16 cellular contexts compared by ENCODE assay signal in the genomic region with DNA sequence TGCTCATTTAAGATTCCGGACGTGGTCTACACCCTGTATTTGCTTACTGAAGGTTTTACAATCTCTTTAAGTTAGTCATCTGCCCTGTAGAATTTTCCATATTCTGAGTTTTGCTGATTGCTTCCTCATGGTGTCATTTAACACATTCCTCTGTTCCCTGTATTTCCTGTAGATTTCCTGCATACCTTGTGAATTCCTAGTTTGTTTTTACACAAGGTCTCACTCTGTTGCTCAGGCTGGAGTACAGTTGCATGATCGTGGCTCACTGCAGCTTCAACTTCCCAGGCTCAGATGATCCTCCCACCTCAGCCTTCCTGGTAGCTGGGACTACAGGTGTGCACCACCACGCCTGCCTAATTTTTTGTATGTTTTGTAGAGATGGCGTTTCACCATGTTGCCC.
DNase-seq lines count a peak whose midpoint lies in the region; ATAC-seq, FAIRE-seq and TF ChIP-seq lines count a peak whose summit lies in the region.
"Had no signal": no experiment of that assay in that cellular context is flagged by ENCODE, and none has a peak within 500 bp of the region (broad histone marks: within the 10 kb centered on the region; RNA-seq: fewer than 3 reads in every experiment).

No MANE protein-coding gene starts in this region.

- no peaks in the 10 kb centered on the region for H3K36me3 ChIP-seq in H1 (ENCODE audit: control insufficient read depth in 2 of 4, insufficient read depth in 4 of 4, low read length in 3 of 4)
- H3K36me3 ChIP-seq in mesendoderm (ENCODE audit: control insufficient read depth, insufficient read depth, low read length), result no peaks in the 10 kb centered on the region
- no peaks in the 10 kb centered on the region for H3K36me3 ChIP-seq in SJCRH30

- H3K4ac ChIP-seq in H1 (replicated peaks; ENCODE audit: insufficient read length, low read depth, low read length) (no peak overlapping the region), mesendoderm (ENCODE audit: low read depth, low read length) (no peak overlapping the region)

- H3K56ac ChIP-seq in H1 (replicated peaks; ENCODE audit: insufficient read length, low read depth, low read length) (no peak overlapping the region), mesendoderm (ENCODE audit: low read length) (no peak overlapping the region)

- intact Hi-C loops in Calu3 (cut with micrococcal nuclease; ENCODE audit: unreplicated experiment), result no loop called here

- H2BK15ac ChIP-seq in H1 (ENCODE audit: low read length) (no peak overlapping the region), mesendoderm (replicated peaks; ENCODE audit: low read depth) (no peak overlapping the region)

- H3K79me1 ChIP-seq in H1 (ENCODE audit: low read depth, low read length) (peaks cover 15% of the 10 kb centered on the region), mesendoderm (ENCODE audit: low read length) (peaks cover 36% of the 10 kb centered on the region)

- no peak overlapping the region for H2BK20ac ChIP-seq in H1 (ENCODE audit: low read length)

- peaks cover 24% of the 10 kb centered on the region for H3K36me3 Mint-ChIP-seq in Calu3 (ENCODE audit: insufficient read depth, unreplicated experiment)

- no peaks in the 10 kb centered on the region for H3K27me3 Mint-ChIP-seq in Calu3 (ENCODE audit: unreplicated experiment)
- H3K27me3 Mint-ChIP-seq: activated CD4-positive, alpha-beta T cell treated with anti-CD3 and anti-CD28 coated beads, Interleukin-2, amount 10 ng/mL, durations not matched to agents 7 days and 5 days; activated T-helper 17 cell treated with anti-CD3 and anti-CD28 coated beads, Interleukin-2, amount 50 U/mL, for 72 hours; stimulated activated naive CD8-positive, alpha-beta T cell treated with anti-CD3 and anti-CD28 coated beads, Interleukin-15, Interleukin-2, amounts not matched to agents 100 ng/mL and 50 ng/mL, for 24 hours had no signal

- H2AK5ac ChIP-seq in H1 (ENCODE audit: low read depth, low read length) (no peak overlapping the region), mesendoderm (ENCODE audit: low read length) (no peak overlapping the region)

- peak; percentile 33 for DNase-seq in Calu3
- peak; percentile 86 for DNase-seq in RCC 7860 (ENCODE audit: low spot score)
- no peak for DNase-seq in H1 (ENCODE audit: low read depth in 1 of 2, low spot score in 2 of 2)
- DNase-seq in mesendoderm, result peak; percentile 82
- no peak for DNase-seq in SJCRH30
- no peak for DNase-seq in effector CD8-positive, alpha-beta T cell (lab: John Stamatoyannopoulos, UW)
- no peak for DNase-seq in hypothalamus (lab: John Stamatoyannopoulos, UW)
- DNase-seq: activated CD4-positive, alpha-beta T cell treated with anti-CD3 and anti-CD28 coated beads, Interleukin-2, amount 10 ng/mL, durations not matched to agents 7 days and 5 days; cerebellar nuclear complex; head of caudate nucleus; NCI-H2081 treated with DMSO at 0.1 percent for 48 hours; stimulated activated CD4-positive, alpha-beta T cell treated with anti-CD3 and anti-CD28 coated beads, Interleukin-4, amount 100 ng/mL, for 1 hour had no signal

- TF ChIP-seq CTCF in Calu3 (IDR thresholded peaks at IDR 0.05; ENCODE audit: unreplicated experiment) (no peak), H1 (IDR thresholded peaks at IDR 0.05; ENCODE audit: control extremely low read depth in 1 of 3, insufficient read depth in 1 of 3, low read depth in 1 of 3, low read length in 3 of 3) (no peak)

- CTCF ChIA-PET in Calu3 (lab: Charles Lee) (no interaction called here), H1 (lab: Charles Lee; ENCODE audit: partially characterized antibody) (no interaction called here)

- H2BK12ac ChIP-seq in H1 (ENCODE audit: low read depth, low read length), result 0 out of 2 replicates have a peak overlapping the region, but pooled peaks have one; percentile 19

- H3K18ac ChIP-seq in H1 (ENCODE audit: extremely low read depth, low read length), result no peak overlapping the region
- H3K18ac ChIP-seq in mesendoderm (ENCODE audit: low read length), result no peak overlapping the region

- no peak overlapping the region for H3K4me2 ChIP-seq in H1 (ENCODE audit: insufficient read depth in 1 of 2, low read depth in 2 of 2, low read length in 2 of 2)
- H3K4me2 ChIP-seq in mesendoderm (ENCODE audit: low read length), result no peak overlapping the region

- H2BK120ac ChIP-seq in H1 (replicated peaks; ENCODE audit: low read depth, low read length), result no peak overlapping the region
- no peak overlapping the region for H2BK120ac ChIP-seq in mesendoderm (ENCODE audit: low read depth, low read length)

- peaks cover 6 to 15% of the 10 kb centered on the region in 2 experiments for H4K20me1 ChIP-seq in H1 (replicated peaks in 1 of 2; ENCODE audit: control insufficient read depth in 1 of 2, insufficient read depth in 2 of 2, low read length in 2 of 2)

- H3K79me2 ChIP-seq in H1 (ENCODE audit: control insufficient read depth in 1 of 2, insufficient read depth in 2 of 2, low read length in 2 of 2) (peaks cover 0 to 86% of the 10 kb centered on the region in 2 experiments; a peak in 2 of 4 replicates), mesendoderm (ENCODE audit: control insufficient read depth, insufficient read depth, low read length) (peaks cover 21% of the 10 kb centered on the region)

- FAIRE-seq in RCC 7860 (lab: Jason Lieb, UNC) (peak; percentile 65), H1 (lab: Jason Lieb, UNC) (no peak)

- H3K27ac ChIP-seq in H1 (ENCODE audit: low read depth, low read length) (no peak overlapping the region), mesendoderm (ENCODE audit: low read depth, low read length) (no peak overlapping the region), SJCRH30 (no peak overlapping the region)

- no peak for TF ChIP-seq RAD21 in H1 (IDR thresholded peaks at IDR 0.05 in 1 of 2, conservative IDR thresholded peaks at IDR 0.05 in 1 of 2; ENCODE audit: low read depth in 2 of 2, low read length in 2 of 2)

- H3K4me1 ChIP-seq in H1 (replicated peaks in 1 of 4; ENCODE audit: control insufficient read depth in 3 of 4, insufficient read depth in 4 of 4, low read length in 3 of 4) (peaks cover 3 to 11% (median 10%) of the 10 kb centered on the region in 4 experiments), mesendoderm (ENCODE audit: control insufficient read depth, low read depth, low read length) (peaks cover 11% of the 10 kb centered on the region), SJCRH30 (no peaks in the 10 kb centered on the region)

- no TSS peak for BruUV-seq in Calu3 (replicated peaks; lab: Mats Ljungman, UMichigan)

- H3K9me3 ChIP-seq in H1 (ENCODE audit: insufficient read depth in 2 of 2, low read depth in 1 of 2, low read length in 1 of 2) (no peaks in the 10 kb centered on the region), SJCRH30 (replicated peaks) (no peaks in the 10 kb centered on the region)

- TF ChIP-seq EP300 in H1 (IDR thresholded peaks at IDR 0.05; ENCODE audit: borderline replicate concordance in 1 of 2, low read depth in 2 of 2, low read length in 2 of 2), result no peak

- WGBS in H1 (ENCODE audit: extremely low coverage in 1 of 2, insufficient coverage in 1 of 2, insufficient read length in 1 of 2, insufficient replicate concordance in 2 of 2, low coverage in 1 of 2, low lambda C conversion rate in 2 of 2, missing lambda C conversion rate in 1 of 2), 2 experiments, result 93% methylated on average over 5 of the region's 5 CpGs; no CpG with 5 or more reads in 1 of the 2 experiments
- WGBS in mesendoderm (ENCODE audit: extremely low coverage, insufficient coverage, low lambda C conversion rate), result no CpG with 5 or more reads among the region's 5 CpGs

- peaks cover 77% of the 10 kb centered on the region for H3K4me1 Mint-ChIP-seq in Calu3 (ENCODE audit: low read depth, unreplicated experiment)

- H3K4me3 Mint-ChIP-seq in Calu3 (ENCODE audit: low read depth, unreplicated experiment), result no peak overlapping the region
- H3K4me3 Mint-ChIP-seq: activated CD4-positive, alpha-beta T cell treated with anti-CD3 and anti-CD28 coated beads, Interleukin-2, amount 10 ng/mL, durations not matched to agents 7 days and 5 days; activated T-helper 17 cell treated with anti-CD3 and anti-CD28 coated beads, Interleukin-2, amount 50 U/mL, for 72 hours; CD14-positive monocyte; stimulated activated naive CD8-positive, alpha-beta T cell treated with anti-CD3 and anti-CD28 coated beads, Interleukin-15, Interleukin-2, amounts not matched to agents 100 ng/mL and 50 ng/mL, for 24 hours had no signal

- H3K9ac ChIP-seq in H1 (replicated peaks in 1 of 4; ENCODE audit: extremely low read depth in 1 of 4, low read depth in 3 of 4, low read length in 3 of 4), result no peak overlapping the region
- H3K9ac ChIP-seq in mesendoderm (ENCODE audit: low read length), result no peak overlapping the region

- H4K5ac ChIP-seq in H1 (ENCODE audit: insufficient read length, low read depth, low read length) (no peak overlapping the region), mesendoderm (ENCODE audit: low read length) (no peak overlapping the region)

- no peak overlapping the region for H4K91ac ChIP-seq in H1 (replicated peaks; ENCODE audit: insufficient read length, low read length)

- no peak overlapping the region for H3K14ac ChIP-seq in H1 (ENCODE audit: insufficient read length)

- peak overlapping the region; percentile 64 for H3K27ac Mint-ChIP-seq in Calu3 (ENCODE audit: unreplicated experiment)
- H3K27ac Mint-ChIP-seq: activated CD4-positive, alpha-beta T cell treated with anti-CD3 and anti-CD28 coated beads, Interleukin-2, amount 10 ng/mL, durations not matched to agents 7 days and 5 days; activated T-helper 17 cell treated with anti-CD3 and anti-CD28 coated beads, Interleukin-2, amount 50 U/mL, for 72 hours; stimulated activated naive CD8-positive, alpha-beta T cell treated with anti-CD3 and anti-CD28 coated beads, Interleukin-15, Interleukin-2, amounts not matched to agents 100 ng/mL and 50 ng/mL, for 24 hours had no signal

- H4K8ac ChIP-seq in H1 (ENCODE audit: extremely low read depth, insufficient read depth, low read length) (no peak overlapping the region), mesendoderm (ENCODE audit: low read depth, low read length) (no peak overlapping the region)

- H3K23me2 ChIP-seq in H1 (ENCODE audit: low read depth, low read length), result no peaks in the 10 kb centered on the region

- no peak overlapping the region for H2BK5ac ChIP-seq in H1 (ENCODE audit: low read depth, low read length)
- H2BK5ac ChIP-seq in mesendoderm (ENCODE audit: low read length), result no peak overlapping the region

- no peaks in the 10 kb centered on the region for H3K9me3 Mint-ChIP-seq in Calu3 (ENCODE audit: low read depth, unreplicated experiment)
- H3K9me3 Mint-ChIP-seq: activated CD4-positive, alpha-beta T cell treated with anti-CD3 and anti-CD28 coated beads, Interleukin-2, amount 10 ng/mL, durations not matched to agents 7 days and 5 days; activated T-helper 17 cell treated with anti-CD3 and anti-CD28 coated beads, Interleukin-2, amount 50 U/mL, for 72 hours; stimulated activated naive CD8-positive, alpha-beta T cell treated with anti-CD3 and anti-CD28 coated beads, Interleukin-15, Interleukin-2, amounts not matched to agents 100 ng/mL and 50 ng/mL, for 24 hours had no signal

- no peak for TF ChIP-seq POLR2A in H1 (IDR thresholded peaks at IDR 0.05; ENCODE audit: control extremely low read depth in 1 of 2, low read depth in 2 of 2, low read length in 2 of 2)

- POLR2A ChIA-PET in H1 (lab: Charles Lee; ENCODE audit: partially characterized antibody), result no interaction called here

- H3K23ac ChIP-seq in H1 (ENCODE audit: insufficient read length) (no peak overlapping the region), mesendoderm (ENCODE audit: low read length) (no peak overlapping the region)

- H3K4me3 ChIP-seq in H1 (ENCODE audit: extremely low read depth in 1 of 4, insufficient read depth in 2 of 4, low read depth in 3 of 4, low read length in 4 of 4), result no peak overlapping the region
- no peak overlapping the region for H3K4me3 ChIP-seq in mesendoderm (ENCODE audit: low read length)
- H3K4me3 ChIP-seq in SJCRH30, result no peak overlapping the region

- no peaks in the 10 kb centered on the region for H3K27me3 ChIP-seq in H1 (replicated peaks in 1 of 4; ENCODE audit: control insufficient read depth in 3 of 4, extremely low read depth in 1 of 4, insufficient read depth in 3 of 4, low read length in 3 of 4)
- H3K27me3 ChIP-seq in mesendoderm (ENCODE audit: insufficient read depth, low read length, poor library complexity), result no peaks in the 10 kb centered on the region
- no peaks in the 10 kb centered on the region for H3K27me3 ChIP-seq in SJCRH30

- no peak for ATAC-seq in GM18867 (IDR thresholded peaks at IDR 0.05; ENCODE audit: unreplicated experiment)
- ATAC-seq: activated T-helper 17 cell treated with anti-CD3 and anti-CD28 coated beads, Interleukin-2, amount 50 U/mL, for 72 hours had no signal

- H2AFZ ChIP-seq in H1 (ENCODE audit: low read length), result no peak overlapping the region

Comparison
In these comparisons a context has a peak if more than half of its experiments do, and no peak if none do; other contexts are left out.
1. DNase-seq: peak in Calu3 (single experiment), RCC 7860 (single experiment) and mesendoderm (single experiment); none in H1 (0 of 2), SJCRH30 (0 of 2), effector CD8-positive, alpha-beta T cell (single experiment) and hypothalamus (0 of 51).